Comparison of ENCODE assay signal across 1 cellular context in the genomic region with DNA sequence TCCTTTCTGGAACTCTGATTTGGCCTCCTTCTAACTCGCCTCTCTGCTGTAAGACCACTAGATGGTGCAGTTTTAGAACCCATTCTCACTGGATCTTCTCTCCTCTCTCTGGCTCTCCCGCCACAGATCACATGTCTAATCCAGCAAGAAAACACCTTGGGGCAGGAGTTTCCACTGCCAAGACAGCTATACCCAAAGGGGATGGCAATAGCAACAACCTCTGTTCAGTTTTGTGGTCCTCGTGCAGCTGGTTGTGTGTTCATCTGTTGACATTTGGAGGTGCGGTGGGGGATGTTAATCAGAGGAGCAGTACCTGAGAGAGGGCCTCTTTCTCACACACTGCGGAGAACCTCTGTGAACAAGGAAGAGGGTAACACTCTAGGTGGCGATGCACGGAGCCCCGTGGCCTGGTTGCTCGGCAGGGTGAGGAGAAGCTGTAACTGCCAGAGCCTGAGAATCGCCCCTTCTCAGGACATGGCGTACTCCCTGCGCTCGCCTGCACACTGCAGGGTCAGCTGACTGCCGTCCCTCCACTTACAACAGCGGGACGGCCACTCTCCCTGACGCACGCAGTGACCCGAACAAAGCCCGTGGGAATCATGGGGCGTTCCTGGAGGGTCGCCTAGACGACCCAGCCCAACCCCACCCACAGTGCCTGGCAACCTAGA.
TF ChIP-seq lines count a peak whose summit lies in the region.

Gene TEX55, plus strand, starts transcription at position 666 of the 668 bp plus-strand sequence. CDS start 25 bp downstream, outside the sequence.

TF ChIP-seq in IMR-90, 13 proteins besides CTCF, POLR2A, EP300 and RAD21:
- TF ChIP-seq NFE2L2 (IDR thresholded peaks at IDR 0.05; ENCODE audit: low read depth, low read length) = no peak
- peak; percentile 76 for TF ChIP-seq SMC3 (IDR thresholded peaks at IDR 0.05; ENCODE audit: low read depth, low read length)
- TF ChIP-seq CEBPB (IDR thresholded peaks at IDR 0.05; ENCODE audit: low read depth, low read length) = no peak
- TF ChIP-seq, protein P1, sequence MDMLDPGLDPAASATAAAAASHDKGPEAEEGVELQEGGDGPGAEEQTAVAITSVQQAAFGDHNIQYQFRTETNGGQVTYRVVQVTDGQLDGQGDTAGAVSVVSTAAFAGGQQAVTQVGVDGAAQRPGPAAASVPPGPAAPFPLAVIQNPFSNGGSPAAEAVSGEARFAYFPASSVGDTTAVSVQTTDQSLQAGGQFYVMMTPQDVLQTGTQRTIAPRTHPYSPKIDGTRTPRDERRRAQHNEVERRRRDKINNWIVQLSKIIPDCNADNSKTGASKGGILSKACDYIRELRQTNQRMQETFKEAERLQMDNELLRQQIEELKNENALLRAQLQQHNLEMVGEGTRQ (IDR thresholded peaks at IDR 0.05; ENCODE audit: low read depth, low read length) = peak; percentile 49; the same call in 1 of the 2 replicates
